In the genomic region with DNA sequence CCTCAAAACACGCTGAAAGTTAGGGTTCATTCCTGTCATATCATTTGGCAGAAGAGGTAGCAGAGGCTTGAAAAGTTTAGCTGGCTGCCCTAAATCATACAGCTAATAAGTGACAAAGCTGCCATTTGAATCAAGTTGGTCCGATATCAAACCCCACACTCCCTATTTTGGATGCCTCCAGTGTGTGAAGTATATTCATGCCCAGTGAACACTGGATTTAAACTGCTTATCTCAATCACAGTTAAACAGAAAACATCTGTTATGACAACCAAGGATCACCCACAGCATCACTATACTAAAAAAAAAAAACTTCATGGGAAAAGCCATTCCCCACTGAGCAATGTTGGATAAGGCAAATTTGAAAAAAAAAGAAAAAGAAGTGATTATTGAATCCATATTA, we compare ENCODE assay signal across 8 cellular contexts. TPM values are rescaled to one million over a fixed set of nuclear protein-coding genes. Genes with fewer than 3 reads are reported as not detected.
"Had no signal": no experiment of that assay in that cellular context is flagged by ENCODE, and none has a peak within 500 bp of the region (broad histone marks: within the 10 kb centered on the region; RNA-seq: fewer than 3 reads in every experiment).

No MANE protein-coding gene starts in this region.

- H3K4me3 ChIP-seq: GM12878 had no signal

- DNase-seq: GDM1, GF-D8 had no signal

- FAIRE-seq: G401.6, GM12878, GM12891, GM18507, GM19239 had no signal

- ATAC-seq: GM12878 had no signal

RNA-seq across cellular contexts. Expression of a gene that starts 48.3 kb away (rescaled TPM):
- total RNA-seq: G401 had no signal
